ENCODE assay signal across 1 cellular context in the genomic region with DNA sequence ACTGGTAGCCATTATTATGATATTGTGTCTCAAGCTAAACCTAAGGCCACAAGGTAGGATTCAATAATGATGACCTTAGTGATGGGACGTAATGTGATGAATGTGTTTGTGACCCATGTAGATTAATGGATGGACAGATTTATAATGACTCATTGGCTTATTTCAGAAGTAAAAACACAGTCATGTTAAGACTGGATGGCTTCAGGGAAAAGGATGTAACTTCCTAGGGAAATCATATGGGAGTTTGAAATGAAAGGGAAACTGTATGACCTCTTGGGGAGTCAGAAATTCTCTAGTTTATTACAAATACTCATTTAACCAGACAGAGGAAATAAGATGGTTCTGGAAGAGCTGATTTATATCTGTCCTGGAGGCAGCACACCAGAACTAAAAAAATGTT.
TF ChIP-seq lines count a peak whose summit lies in the region.

No MANE protein-coding gene starts in this region.

TF ChIP-seq in SK-N-SH, 30 proteins besides CTCF, POLR2A, EP300 and RAD21:
- TF ChIP-seq RFX5 (IDR thresholded peaks at IDR 0.05; ENCODE audit: low read length) (no peak), ELF1 (IDR thresholded peaks at IDR 0.05) (no peak), CHD2 (IDR thresholded peaks at IDR 0.05; ENCODE audit: low read length, partially characterized antibody) (no peak), FOXJ3 (CRISPR knock-in tag; IDR thresholded peaks at IDR 0.05) (no peak), FOSL2 (IDR thresholded peaks at IDR 0.05; ENCODE audit: borderline replicate concordance, low read depth) (no peak), NFIC (IDR thresholded peaks at IDR 0.05; ENCODE audit: borderline replicate concordance) (no peak), MXI1 (IDR thresholded peaks at IDR 0.05; ENCODE audit: low read depth, low read length) (no peak), NRF1 (IDR thresholded peaks at IDR 0.05; ENCODE audit: low read depth, low read length) (no peak), SIN3A (IDR thresholded peaks at IDR 0.05; ENCODE audit: borderline replicate concordance, low read depth, low read length) (no peak), YY1 (IDR thresholded peaks at IDR 0.05; ENCODE audit: low read depth) (no peak), MEF2A (IDR thresholded peaks at IDR 0.05; ENCODE audit: borderline replicate concordance, low read depth) (no peak)
- TF ChIP-seq, protein P1, sequence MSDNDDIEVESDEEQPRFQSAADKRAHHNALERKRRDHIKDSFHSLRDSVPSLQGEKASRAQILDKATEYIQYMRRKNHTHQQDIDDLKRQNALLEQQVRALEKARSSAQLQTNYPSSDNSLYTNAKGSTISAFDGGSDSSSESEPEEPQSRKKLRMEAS (IDR thresholded peaks at IDR 0.05; ENCODE audit: low read depth), result no peak
- TF ChIP-seq, protein P2, sequence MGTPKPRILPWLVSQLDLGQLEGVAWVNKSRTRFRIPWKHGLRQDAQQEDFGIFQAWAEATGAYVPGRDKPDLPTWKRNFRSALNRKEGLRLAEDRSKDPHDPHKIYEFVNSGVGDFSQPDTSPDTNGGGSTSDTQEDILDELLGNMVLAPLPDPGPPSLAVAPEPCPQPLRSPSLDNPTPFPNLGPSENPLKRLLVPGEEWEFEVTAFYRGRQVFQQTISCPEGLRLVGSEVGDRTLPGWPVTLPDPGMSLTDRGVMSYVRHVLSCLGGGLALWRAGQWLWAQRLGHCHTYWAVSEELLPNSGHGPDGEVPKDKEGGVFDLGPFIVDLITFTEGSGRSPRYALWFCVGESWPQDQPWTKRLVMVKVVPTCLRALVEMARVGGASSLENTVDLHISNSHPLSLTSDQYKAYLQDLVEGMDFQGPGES (IDR thresholded peaks at IDR 0.05; ENCODE audit: low read depth, low read length), result no peak
- TF ChIP-seq, protein P3, sequence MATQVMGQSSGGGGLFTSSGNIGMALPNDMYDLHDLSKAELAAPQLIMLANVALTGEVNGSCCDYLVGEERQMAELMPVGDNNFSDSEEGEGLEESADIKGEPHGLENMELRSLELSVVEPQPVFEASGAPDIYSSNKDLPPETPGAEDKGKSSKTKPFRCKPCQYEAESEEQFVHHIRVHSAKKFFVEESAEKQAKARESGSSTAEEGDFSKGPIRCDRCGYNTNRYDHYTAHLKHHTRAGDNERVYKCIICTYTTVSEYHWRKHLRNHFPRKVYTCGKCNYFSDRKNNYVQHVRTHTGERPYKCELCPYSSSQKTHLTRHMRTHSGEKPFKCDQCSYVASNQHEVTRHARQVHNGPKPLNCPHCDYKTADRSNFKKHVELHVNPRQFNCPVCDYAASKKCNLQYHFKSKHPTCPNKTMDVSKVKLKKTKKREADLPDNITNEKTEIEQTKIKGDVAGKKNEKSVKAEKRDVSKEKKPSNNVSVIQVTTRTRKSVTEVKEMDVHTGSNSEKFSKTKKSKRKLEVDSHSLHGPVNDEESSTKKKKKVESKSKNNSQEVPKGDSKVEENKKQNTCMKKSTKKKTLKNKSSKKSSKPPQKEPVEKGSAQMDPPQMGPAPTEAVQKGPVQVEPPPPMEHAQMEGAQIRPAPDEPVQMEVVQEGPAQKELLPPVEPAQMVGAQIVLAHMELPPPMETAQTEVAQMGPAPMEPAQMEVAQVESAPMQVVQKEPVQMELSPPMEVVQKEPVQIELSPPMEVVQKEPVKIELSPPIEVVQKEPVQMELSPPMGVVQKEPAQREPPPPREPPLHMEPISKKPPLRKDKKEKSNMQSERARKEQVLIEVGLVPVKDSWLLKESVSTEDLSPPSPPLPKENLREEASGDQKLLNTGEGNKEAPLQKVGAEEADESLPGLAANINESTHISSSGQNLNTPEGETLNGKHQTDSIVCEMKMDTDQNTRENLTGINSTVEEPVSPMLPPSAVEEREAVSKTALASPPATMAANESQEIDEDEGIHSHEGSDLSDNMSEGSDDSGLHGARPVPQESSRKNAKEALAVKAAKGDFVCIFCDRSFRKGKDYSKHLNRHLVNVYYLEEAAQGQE (IDR thresholded peaks at IDR 0.05; ENCODE audit: low read depth, low read length), result no peak
- TF ChIP-seq, protein P4, sequence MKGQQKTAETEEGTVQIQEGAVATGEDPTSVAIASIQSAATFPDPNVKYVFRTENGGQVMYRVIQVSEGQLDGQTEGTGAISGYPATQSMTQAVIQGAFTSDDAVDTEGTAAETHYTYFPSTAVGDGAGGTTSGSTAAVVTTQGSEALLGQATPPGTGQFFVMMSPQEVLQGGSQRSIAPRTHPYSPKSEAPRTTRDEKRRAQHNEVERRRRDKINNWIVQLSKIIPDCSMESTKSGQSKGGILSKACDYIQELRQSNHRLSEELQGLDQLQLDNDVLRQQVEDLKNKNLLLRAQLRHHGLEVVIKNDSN (IDR thresholded peaks at IDR 0.05; ENCODE audit: borderline replicate concordance, low read depth), result no peak
TF ChIP-seq in SK-N-SH: peak in this region for 0.
